1 cellular context compared by ENCODE assay signal in the genomic region with DNA sequence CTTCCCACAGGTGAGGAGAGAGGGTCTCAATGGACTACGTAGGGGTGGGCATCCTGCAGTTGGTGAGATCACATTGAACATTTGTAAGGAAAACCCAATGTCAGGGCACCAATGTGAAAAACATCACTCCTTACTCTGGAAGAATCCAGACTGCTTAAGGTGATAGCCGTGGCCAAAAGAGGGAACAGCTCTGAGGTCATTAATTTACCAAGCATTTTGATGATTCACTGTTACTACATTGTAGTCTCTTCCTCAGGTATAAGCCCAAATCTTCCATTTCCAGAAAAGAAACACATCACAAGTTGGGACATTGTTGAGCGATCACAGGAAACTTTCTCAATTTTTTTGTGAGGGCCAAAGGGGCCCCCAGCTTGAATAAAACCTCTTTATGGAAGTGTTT.
TF ChIP-seq lines count a peak whose summit lies in the region.

No MANE protein-coding gene starts in this region.

TF ChIP-seq in IMR-90, 13 proteins besides CTCF, POLR2A, EP300 and RAD21 (continued from another document):
- TF ChIP-seq MAZ (IDR thresholded peaks at IDR 0.05; ENCODE audit: borderline replicate concordance, low read depth, low read length), result no peak
- TF ChIP-seq, protein P1, sequence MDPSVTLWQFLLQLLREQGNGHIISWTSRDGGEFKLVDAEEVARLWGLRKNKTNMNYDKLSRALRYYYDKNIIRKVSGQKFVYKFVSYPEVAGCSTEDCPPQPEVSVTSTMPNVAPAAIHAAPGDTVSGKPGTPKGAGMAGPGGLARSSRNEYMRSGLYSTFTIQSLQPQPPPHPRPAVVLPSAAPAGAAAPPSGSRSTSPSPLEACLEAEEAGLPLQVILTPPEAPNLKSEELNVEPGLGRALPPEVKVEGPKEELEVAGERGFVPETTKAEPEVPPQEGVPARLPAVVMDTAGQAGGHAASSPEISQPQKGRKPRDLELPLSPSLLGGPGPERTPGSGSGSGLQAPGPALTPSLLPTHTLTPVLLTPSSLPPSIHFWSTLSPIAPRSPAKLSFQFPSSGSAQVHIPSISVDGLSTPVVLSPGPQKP (IDR thresholded peaks at IDR 0.05; ENCODE audit: borderline replicate concordance, low read depth, low read length), result no peak
- no peak for TF ChIP-seq SMC3 (IDR thresholded peaks at IDR 0.05; ENCODE audit: low read depth, low read length)
- TF ChIP-seq FOS (IDR thresholded peaks at IDR 0.05; ENCODE audit: low read depth, low read length), result no peak
- TF ChIP-seq CHD1 (IDR thresholded peaks at IDR 0.05; ENCODE audit: low read depth, low read length), result no peak
- TF ChIP-seq, protein P2, sequence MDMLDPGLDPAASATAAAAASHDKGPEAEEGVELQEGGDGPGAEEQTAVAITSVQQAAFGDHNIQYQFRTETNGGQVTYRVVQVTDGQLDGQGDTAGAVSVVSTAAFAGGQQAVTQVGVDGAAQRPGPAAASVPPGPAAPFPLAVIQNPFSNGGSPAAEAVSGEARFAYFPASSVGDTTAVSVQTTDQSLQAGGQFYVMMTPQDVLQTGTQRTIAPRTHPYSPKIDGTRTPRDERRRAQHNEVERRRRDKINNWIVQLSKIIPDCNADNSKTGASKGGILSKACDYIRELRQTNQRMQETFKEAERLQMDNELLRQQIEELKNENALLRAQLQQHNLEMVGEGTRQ (IDR thresholded peaks at IDR 0.05; ENCODE audit: low read depth, low read length), result no peak
- no peak for TF ChIP-seq RFX5 (IDR thresholded peaks at IDR 0.05; ENCODE audit: low read depth, low read length)
- TF ChIP-seq BHLHE40 (IDR thresholded peaks at IDR 0.05; ENCODE audit: low read depth, low read length), result no peak
- no peak for TF ChIP-seq CEBPB (IDR thresholded peaks at IDR 0.05; ENCODE audit: low read depth, low read length)
- TF ChIP-seq MXI1 (IDR thresholded peaks at IDR 0.05; ENCODE audit: borderline replicate concordance, low read depth, low read length), result no peak
TF ChIP-seq in IMR-90: peak in this region for 0.
